ENCODE assay signal across 32 cellular contexts in genomic region chr2:105249891-105250290, GRCh38. TPM values are rescaled to one million over a fixed set of nuclear protein-coding genes. Genes with fewer than 3 reads are reported as not detected.
"Had no signal": no experiment of that assay in that cellular context is flagged by ENCODE, and none has a peak within 500 bp of the region (broad histone marks: within the 10 kb centered on the region; RNA-seq: fewer than 3 reads in every experiment).

No MANE protein-coding gene starts in this region.

- H3K9me3 ChIP-seq: left lung, lower lobe of right lung, mucosa of descending colon, ovary, right atrium auricular region, right lobe of liver, stomach, testis, tibial artery, vagina had no signal

- H3K27me3 ChIP-seq: left lung, ovary, right atrium auricular region, right lobe of liver, stomach, testis, tibial artery, vagina had no signal

- H3K27ac ChIP-seq: left lung, lower lobe of right lung, ovary, right atrium auricular region, right lobe of liver, stomach, testis, tibial artery, vagina had no signal

- DNase-seq: hypothalamus; immature natural killer cell; kidney; left colon; left lung; lower lobe of right lung; midbrain; mucosa of descending colon; naive thymus-derived CD4-positive, alpha-beta T cell; ovary; right lobe of liver; stimulated activated CD4-positive, alpha-beta T cell treated with anti-CD3 and anti-CD28 coated beads, Interleukin-12 subunit alpha, Interleukin-12 subunit beta, amount 100 ng/mL, for 4 hours; stimulated activated CD4-positive, alpha-beta T cell treated with anti-CD3 and anti-CD28 coated beads, Interleukin-15, amount 100 ng/mL, for 24 hours; stimulated activated CD4-positive, alpha-beta T cell treated with anti-CD3 and anti-CD28 coated beads, Interleukin-2, amount 100 ng/mL, for 24 hours; stimulated activated CD4-positive, alpha-beta T cell treated with anti-CD3 and anti-CD28 coated beads, Interleukin-4, amount 100 ng/mL, for 1 hour; stimulated activated naive B cell treated with anti-CD40 and anti-IgM and Interleukin-4, amounts not matched to agents 10 μg/mL and 1 μg/mL and 100 μg/mL, for 72 hours; stimulated activated naive CD8-positive, alpha-beta T cell treated with anti-CD3 and anti-CD28 coated beads, Interleukin-15, Interleukin-2, amounts not matched to agents 100 U/mL and 50 U/mL, for 24 hours; stomach; testis; tibial artery had no signal

- ATAC-seq: left colon; left lung; lower lobe of right lung; mucosa of descending colon; naive thymus-derived CD4-positive, alpha-beta T cell; right lobe of liver; stimulated activated naive B cell treated with anti-CD40 and anti-IgM and Interleukin-4, amounts not matched to agents 10 μg/mL and 1 μg/mL and 100 μg/mL, for 72 hours; stimulated activated naive CD8-positive, alpha-beta T cell treated with anti-CD3 and anti-CD28 coated beads, Interleukin-15, Interleukin-2, amounts not matched to agents 100 U/mL and 50 U/mL, for 24 hours had no signal

- H3K4me1 ChIP-seq: left lung, lower lobe of right lung, right atrium auricular region, right lobe of liver, stomach, vagina had no signal

- H3K36me3 ChIP-seq: left lung, lower lobe of right lung, ovary, right atrium auricular region, right lobe of liver, stomach, tibial artery, vagina had no signal

- H3K4me3 ChIP-seq: left lung, lower lobe of right lung, mucosa of descending colon, ovary, right atrium auricular region, right lobe of liver, stomach, testis, tibial artery, vagina had no signal

RNA-seq across cellular contexts. Expression of gene GPR45, which starts 8.3 kb away (rescaled TPM):
- total RNA-seq: kidney; left colon; left lung; liver; lower lobe of right lung; mesenteric fat pad; mucosa of descending colon; myocyte; naive thymus-derived CD4-positive, alpha-beta T cell; natural killer cell treated with Interleukin-12 subunit alpha and Interleukin-12 subunit beta and Interleukin-15 and Interleukin-18, amount 100 ng/mL, for 72 hours; omental fat pad; ovary; progenitor cell of endocrine pancreas; pulmonary artery endothelial cell; renal cortical epithelial cell; right atrium auricular region; right lobe of liver; skeletal muscle tissue; stomach; urinary bladder; vagina had no signal
- polyA plus RNA-seq: immature natural killer cell, liver, ovary, stomach, urinary bladder had no signal
